Comparison of ENCODE assay signal across 9 cellular contexts in the genomic region with DNA sequence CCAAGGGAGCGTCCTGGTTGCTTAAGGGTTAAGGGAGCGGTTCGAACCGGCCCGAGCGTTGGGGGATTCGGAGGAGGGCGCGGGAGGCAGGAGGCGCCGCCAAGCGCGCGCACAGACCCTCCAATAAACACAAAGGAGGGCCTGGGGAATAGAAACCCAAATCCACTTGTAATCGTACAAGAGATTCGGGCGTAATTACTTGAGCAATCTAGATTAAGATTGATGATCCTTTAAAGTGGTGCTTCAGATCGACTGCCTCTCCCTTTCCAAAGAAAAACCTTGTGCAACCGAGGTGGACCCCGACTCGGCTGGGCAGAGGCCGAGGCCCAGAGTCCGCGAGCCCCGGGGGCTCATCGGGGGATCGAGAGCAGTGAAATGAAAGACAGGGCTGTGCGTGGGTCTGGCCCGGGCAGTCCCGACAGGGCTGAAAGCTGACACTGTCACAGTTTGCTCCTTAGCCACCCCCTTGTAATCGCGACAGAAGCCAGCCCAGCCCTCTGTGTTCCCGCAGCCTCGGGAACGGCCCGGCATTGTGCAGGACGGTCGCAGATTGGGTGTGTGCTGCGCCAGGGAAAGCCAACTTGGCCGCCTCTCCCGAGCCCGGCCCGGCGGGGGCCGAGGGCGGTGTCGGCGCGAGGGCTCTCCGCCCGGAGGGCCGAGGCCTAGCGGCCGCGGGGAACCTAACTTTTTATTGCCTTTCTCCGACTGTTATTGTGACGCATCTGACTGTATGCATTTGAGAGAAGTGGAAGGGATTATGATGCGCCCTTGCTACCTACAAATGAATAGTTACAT. TPM values are rescaled to one million over a fixed set of nuclear protein-coding genes. Genes with fewer than 3 reads are reported as not detected.
DNase-seq lines count a peak whose midpoint lies in the region; ATAC-seq and TF ChIP-seq lines count a peak whose summit lies in the region.
"Had no signal": no experiment of that assay in that cellular context is flagged by ENCODE, and none has a peak within 500 bp of the region (broad histone marks: within the 10 kb centered on the region; RNA-seq: fewer than 3 reads in every experiment).

No MANE protein-coding gene starts in this region.

- H3K27ac ChIP-seq in caudate nucleus (ENCODE audit: low read depth, low read length) (peak overlapping the region; percentile 39), gastrocnemius medialis (peak overlapping the region; percentile 86 to 95 (median 88))

- peak overlapping the region; percentile 76 for H3K4me3 ChIP-seq in HFF-Myc (replicated peaks; ENCODE audit: low read depth, low read length)
- H3K4me3 ChIP-seq in gastrocnemius medialis = peak overlapping the region; percentile 67 to 87 (median 76)
- H3K4me3 ChIP-seq: GM12878 had no signal

- no peaks in the 10 kb centered on the region for H3K36me3 ChIP-seq in gastrocnemius medialis

- H3K4me1 ChIP-seq in gastrocnemius medialis = peaks cover 11 to 13% of the 10 kb centered on the region in 2 donors

- intact Hi-C loops in gastrocnemius medialis (cut with DNase I; ENCODE audit: low total_unique reads) = no loop called here

- no peaks in the 10 kb centered on the region for H3K27me3 ChIP-seq in gastrocnemius medialis

- DNase-seq in HFF-Myc (ENCODE audit: extremely low read depth, low read depth) = no peak
- DNase-seq in caudate nucleus (lab: John Stamatoyannopoulos, UW) = peak in 8 of 61 donors; percentile 4 to 81 (median 14)
- peak; percentile 69 for DNase-seq in iPS-NIHi11 (ENCODE audit: low spot score)
- peak; percentile 23 to 62 for DNase-seq in gastrocnemius medialis
- DNase-seq in NCI-H526 (lab: John Stamatoyannopoulos, UW) = no peak
- no peak for DNase-seq in stimulated activated CD4-positive, alpha-beta T cell treated with anti-CD3 and anti-CD28 coated beads, Interleukin-4, amount 100 ng/mL, for 1 hour
- DNase-seq in NCI-H2107 (lab: John Stamatoyannopoulos, UW) = no peak
- DNase-seq in SIG-M5 treated with dmso at 0.1 percent for 504 hours (lab: John Stamatoyannopoulos, UW; ENCODE audit: unreplicated experiment) = no peak

- ATAC-seq in gastrocnemius medialis = peak; percentile 59 to 64
- ATAC-seq: GM12878 had no signal

- no peaks in the 10 kb centered on the region for H3K9me3 ChIP-seq in gastrocnemius medialis

- in situ Hi-C loops in gastrocnemius medialis (cut with MboI; ENCODE audit: low sequenced_read_pairs in 4 of 4) = loop anchor here in 3 of 4 donors (10.0 kb wide), 1 partner anchor 484 kb away; no protein-coding TSS in a partner anchor

- peak; percentile 30 to 49 for TF ChIP-seq POLR2A in gastrocnemius medialis (IDR thresholded peaks at IDR 0.05)

- TF ChIP-seq CTCF in HFF-Myc (IDR thresholded peaks at IDR 0.05; ENCODE audit: low read depth, low read length, missing control alignments) = no peak
- no peak for TF ChIP-seq CTCF in gastrocnemius medialis (IDR thresholded peaks at IDR 0.05 in 4 of 5, conservative IDR thresholded peaks at IDR 0.05 in 1 of 5)

RNA-seq across cellular contexts. Expression of a gene that starts 5.6 kb away (rescaled TPM):
- 1 to 10 TPM; 3.2 to 4.2 (median 3.5) TPM for total RNA-seq in gastrocnemius medialis
- total RNA-seq: GM12878 had no signal

Comparison
In these comparisons a context has a peak if more than half of its experiments do, and no peak if none do; other contexts are left out.
1. DNase-seq: peak in iPS-NIHi11 (single experiment) and gastrocnemius medialis (2 of 2); none in HFF-Myc (single experiment), NCI-H526 (0 of 2), stimulated activated CD4-positive, alpha-beta T cell treated with anti-CD3 and anti-CD28 coated beads, Interleukin-4, amount 100 ng/mL, for 1 hour (single experiment), NCI-H2107 (single experiment) and SIG-M5 treated with dmso at 0.1 percent for 504 hours (single experiment).